Comparison of ENCODE assay signal across 34 cellular contexts in the genomic region with DNA sequence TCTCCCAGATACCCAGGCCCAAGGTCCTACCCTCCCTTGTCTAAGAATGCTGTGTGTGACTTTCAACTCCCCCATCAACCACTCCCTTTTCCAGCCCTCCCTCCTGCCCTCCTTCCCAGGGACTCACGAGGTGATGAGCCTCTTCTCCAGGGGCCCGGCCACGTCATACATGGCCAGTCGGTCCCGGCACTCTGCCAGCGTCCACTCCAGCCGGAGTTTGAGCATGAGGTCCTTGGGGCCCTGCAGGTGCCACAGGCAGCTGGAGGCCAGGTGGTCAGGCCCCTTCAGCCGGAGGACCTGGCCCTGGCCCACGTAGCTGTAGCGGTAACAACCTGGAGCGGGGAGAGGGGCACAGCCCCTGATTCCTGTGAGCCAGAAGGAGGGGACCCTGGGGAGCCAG. TPM values are rescaled to one million over a fixed set of nuclear protein-coding genes. Genes with fewer than 3 reads are reported as not detected.
A peak's percentile ranks its signal among the peaks of the same experiment; 100 is the strongest.
DNase-seq lines count a peak whose midpoint lies in the region; ATAC-seq and TF ChIP-seq lines count a peak whose summit lies in the region.
"Had no signal": no experiment of that assay in that cellular context is flagged by ENCODE, and none has a peak within 500 bp of the region (broad histone marks: within the 10 kb centered on the region; RNA-seq: fewer than 3 reads in every experiment).

No MANE protein-coding gene starts in this region.

- no peak for TF ChIP-seq POLR2A in thyroid gland (IDR thresholded peaks at IDR 0.05)

- peak overlapping the region; percentile 29 for H3K27ac Mint-ChIP-seq in activated CD4-positive, alpha-beta T cell treated with anti-CD3 and anti-CD28 coated beads for 36 hours
- H3K27ac Mint-ChIP-seq: activated CD8-positive, alpha-beta T cell treated with anti-CD3 and anti-CD28 coated beads, Interleukin-2, amount 10 ng/mL, durations not matched to agents 7 days and 5 days; activated naive CD4-positive, alpha-beta T cell treated with anti-CD3 and anti-CD28 coated beads, Interleukin-2, amount 50 U/mL, for 24 hours; CD4-positive, CD25-positive, alpha-beta regulatory T cell had no signal

- H3K4me3 ChIP-seq in OCI-LY3 (ENCODE audit: low read length) (peak overlapping the region; percentile 97), fibroblast of villous mesenchyme (ENCODE audit: low read depth, low read length) (no peak overlapping the region), thyroid gland (replicated peaks in 1 of 3) (no peak overlapping the region)
- H3K4me3 ChIP-seq: GM12878, neural progenitor cell, skin epidermis had no signal

- H3K4me1 ChIP-seq in OCI-LY3 (ENCODE audit: low read length) (peaks cover 56% of the 10 kb centered on the region), thyroid gland (no peaks in the 10 kb centered on the region)
- H3K4me1 ChIP-seq: parathyroid adenoma had no signal

- H3K9me3 ChIP-seq in OCI-LY3 (ENCODE audit: insufficient read depth, low read length) (no peaks in the 10 kb centered on the region), thyroid gland (no peaks in the 10 kb centered on the region)
- H3K9me3 ChIP-seq: SK-N-SH had no signal

- no peak overlapping the region for H2AFZ ChIP-seq in OCI-LY3 (ENCODE audit: low read depth, low read length)
- H2AFZ ChIP-seq: neural progenitor cell, parathyroid adenoma had no signal

- H4K20me1 ChIP-seq in OCI-LY3 (ENCODE audit: insufficient read depth, low read length): no peaks in the 10 kb centered on the region

- H3K4me3 Mint-ChIP-seq in activated CD4-positive, alpha-beta T cell treated with anti-CD3 and anti-CD28 coated beads for 36 hours: peak overlapping the region; percentile 69
- H3K4me3 Mint-ChIP-seq: activated CD8-positive, alpha-beta T cell treated with anti-CD3 and anti-CD28 coated beads, Interleukin-2, amount 10 ng/mL, durations not matched to agents 7 days and 5 days; activated naive CD4-positive, alpha-beta T cell treated with anti-CD3 and anti-CD28 coated beads, Interleukin-2, amount 50 U/mL, for 24 hours; CD4-positive, CD25-positive, alpha-beta regulatory T cell; immature natural killer cell; neural progenitor cell had no signal

- no peak for ATAC-seq in activated CD4-positive, alpha-beta T cell treated with anti-CD3 and anti-CD28 coated beads for 36 hours
- ATAC-seq in GM21619 (IDR thresholded peaks at IDR 0.05; ENCODE audit: unreplicated experiment): no peak
- ATAC-seq: activated CD8-positive, alpha-beta T cell treated with anti-CD3 and anti-CD28 coated beads, Interleukin-2, amount 10 ng/mL, durations not matched to agents 7 days and 5 days; esophagus mucosa had no signal

- CTCF ChIA-PET in activated CD4-positive, alpha-beta T cell treated with anti-CD3 and anti-CD28 coated beads for 36 hours (lab: Charles Lee): interaction anchor here (1.4 to 1.6 kb wide), 2 partner anchors 10 to 110 kb away, joined by 3 to 5 read pairs; no protein-coding TSS in a partner anchor

- H3K4me1 Mint-ChIP-seq in activated CD4-positive, alpha-beta T cell treated with anti-CD3 and anti-CD28 coated beads for 36 hours: peaks cover 22% of the 10 kb centered on the region
- H3K4me1 Mint-ChIP-seq: immature natural killer cell had no signal

- peak overlapping the region; percentile 94 for H3K27ac ChIP-seq in OCI-LY3 (ENCODE audit: low read length)
- H3K27ac ChIP-seq in thyroid gland: no peak overlapping the region
- H3K27ac ChIP-seq: brain microvascular endothelial cell, neural progenitor cell, parathyroid adenoma, RWPE1, skin epidermis had no signal

- H3K27me3 Mint-ChIP-seq in activated CD4-positive, alpha-beta T cell treated with anti-CD3 and anti-CD28 coated beads for 36 hours: no peaks in the 10 kb centered on the region
- H3K27me3 Mint-ChIP-seq: activated naive CD4-positive, alpha-beta T cell treated with anti-CD3 and anti-CD28 coated beads, Interleukin-2, amount 50 U/mL, for 24 hours; CD4-positive, CD25-positive, alpha-beta regulatory T cell had no signal

- TF ChIP-seq CTCF in OCI-LY3 (IDR thresholded peaks at IDR 0.05; ENCODE audit: low read depth, low read length) (no peak), fibroblast of villous mesenchyme (IDR thresholded peaks at IDR 0.05; ENCODE audit: insufficient read depth, low read depth, low read length) (no peak), thyroid gland (IDR thresholded peaks at IDR 0.05) (no peak)

- H3K9me3 Mint-ChIP-seq in activated CD4-positive, alpha-beta T cell treated with anti-CD3 and anti-CD28 coated beads for 36 hours (ENCODE audit: low read depth): no peaks in the 10 kb centered on the region
- H3K9me3 Mint-ChIP-seq: activated naive CD4-positive, alpha-beta T cell treated with anti-CD3 and anti-CD28 coated beads, Interleukin-2, amount 50 U/mL, for 24 hours; CD4-positive, CD25-positive, alpha-beta regulatory T cell; immature natural killer cell; neural progenitor cell had no signal

- H3K79me2 ChIP-seq in OCI-LY3 (ENCODE audit: low read length): peaks cover 39% of the 10 kb centered on the region
- H3K79me2 ChIP-seq: parathyroid adenoma had no signal

- DNase-seq in activated CD4-positive, alpha-beta T cell treated with anti-CD3 and anti-CD28 coated beads for 36 hours: no peak
- no peak for DNase-seq in activated CD4-positive, alpha-beta T cell treated with anti-CD3 and anti-CD28 coated beads for 48 hours
- DNase-seq in fibroblast of villous mesenchyme (ENCODE audit: low read depth): peak; percentile 18
- peak; percentile 15 to 26 for DNase-seq in thyroid gland
- no peak for DNase-seq in SIG-M5 treated with dmso at 0.1 percent for 504 hours (lab: John Stamatoyannopoulos, UW; ENCODE audit: unreplicated experiment)
- DNase-seq in NCI-H2107 (lab: John Stamatoyannopoulos, UW): no peak
- DNase-seq: activated CD8-positive, alpha-beta T cell treated with anti-CD3 and anti-CD28 coated beads, Interleukin-2, amount 10 ng/mL, durations not matched to agents 7 days and 5 days; AML-193; amygdala; brain microvascular endothelial cell; CD4-positive, CD25-positive, alpha-beta regulatory T cell; cerebellar nuclear complex; dermis blood vessel endothelial cell; H7; immature natural killer cell; left colon; NCI-H146; NCI-H446 treated with DMSO at 0.1 percent for 48 hours; NCI-H82; SK-N-SH; T-helper 2 cell had no signal

- H3K27me3 ChIP-seq in OCI-LY3 (ENCODE audit: low read depth, low read length) (no peaks in the 10 kb centered on the region), thyroid gland (no peaks in the 10 kb centered on the region)
- H3K27me3 ChIP-seq: brain microvascular endothelial cell had no signal

- peaks cover 4% of the 10 kb centered on the region for H3K36me3 Mint-ChIP-seq in activated CD4-positive, alpha-beta T cell treated with anti-CD3 and anti-CD28 coated beads for 36 hours (ENCODE audit: low read depth)
- H3K36me3 Mint-ChIP-seq: activated naive CD4-positive, alpha-beta T cell treated with anti-CD3 and anti-CD28 coated beads, Interleukin-2, amount 50 U/mL, for 24 hours; CD4-positive, CD25-positive, alpha-beta regulatory T cell; neural progenitor cell had no signal

- intact Hi-C loops in activated CD4-positive, alpha-beta T cell treated with anti-CD3 and anti-CD28 coated beads for 36 hours (cut with DNase I, micrococcal nuclease): no loop called here
- intact Hi-C loops in thyroid gland (cut with DNase I): no loop called here

- WGBS in thyroid gland, 2 donors: 13 to 27% methylated on average over 10 to 11 of the region's 11 CpGs

- H3K36me3 ChIP-seq in OCI-LY3 (replicated peaks; ENCODE audit: low read depth, low read length) (peaks cover 55% of the 10 kb centered on the region), thyroid gland (no peaks in the 10 kb centered on the region)
- H3K36me3 ChIP-seq: brain microvascular endothelial cell, neural progenitor cell had no signal

- POLR2A ChIA-PET in activated CD4-positive, alpha-beta T cell treated with anti-CD3 and anti-CD28 coated beads for 36 hours (lab: Charles Lee): no interaction called here

- H3K4me2 ChIP-seq in OCI-LY3 (ENCODE audit: low read length): peak overlapping the region; percentile 91
- H3K4me2 ChIP-seq: neural progenitor cell, SK-N-SH had no signal

- peak overlapping the region; percentile 100 for H3K9ac ChIP-seq in OCI-LY3 (ENCODE audit: low read length)
- H3K9ac ChIP-seq: neural progenitor cell, parathyroid adenoma, SK-N-SH had no signal

RNA-seq across cellular contexts. Expression of a gene that starts 20.1 kb away (rescaled TPM):
- 10 to 100 TPM; 17.6 to 20.2 TPM for total RNA-seq in activated CD4-positive, alpha-beta T cell treated with anti-CD3 and anti-CD28 coated beads for 36 hours
- total RNA-seq in fibroblast of villous mesenchyme (not detected in 2 replicates), thyroid gland (under 1 TPM in 1 of 4 donors, not detected in 3; 0.50 TPM)
- total RNA-seq: dermis blood vessel endothelial cell, esophagus mucosa, frontal cortex, H7, LHCN-M2, mesenteric fat pad, myocyte had no signal

RNA-seq across cellular contexts. Expression of a gene that starts 37.9 kb away (rescaled TPM):
- 10 to 100 TPM; 32.5 to 36.8 TPM for total RNA-seq in activated CD4-positive, alpha-beta T cell treated with anti-CD3 and anti-CD28 coated beads for 36 hours
- total RNA-seq in fibroblast of villous mesenchyme: 28.9 and 34.1 TPM in 2 replicates
- total RNA-seq in thyroid gland: 10 to 100 TPM in 2 of 4 donors, 1 to 10 TPM in 2; 6.1 to 18.9 (median 12.6) TPM

Comparison
In these comparisons a context has a peak if more than half of its experiments do, and no peak if none do; other contexts are left out.
1. DNase-seq: peak in fibroblast of villous mesenchyme (single experiment) and thyroid gland (2 of 2); none in activated CD4-positive, alpha-beta T cell treated with anti-CD3 and anti-CD28 coated beads for 36 hours (single experiment), activated CD4-positive, alpha-beta T cell treated with anti-CD3 and anti-CD28 coated beads for 48 hours (single experiment), SIG-M5 treated with dmso at 0.1 percent for 504 hours (single experiment) and NCI-H2107 (single experiment).
2. RNA of a gene that starts 20.1 kb away (total RNA-seq): 17.6 to 20.2 TPM in activated CD4-positive, alpha-beta T cell treated with anti-CD3 and anti-CD28 coated beads for 36 hours; 0.50 TPM in thyroid gland and not detected in fibroblast of villous mesenchyme; every median in the first group is over 4 times any median in the second.